Comparison of ENCODE assay signal across 13 cellular contexts in genomic region chr5:149310947-149311675, GRCh38. TPM values are rescaled to one million over a fixed set of nuclear protein-coding genes. Genes with fewer than 3 reads are reported as not detected.
DNase-seq lines count a peak whose midpoint lies in the region; ATAC-seq, FAIRE-seq and TF ChIP-seq lines count a peak whose summit lies in the region.
"Had no signal": no experiment of that assay in that cellular context is flagged by ENCODE, and none has a peak within 500 bp of the region (broad histone marks: within the 10 kb centered on the region; RNA-seq: fewer than 3 reads in every experiment).

No MANE protein-coding gene starts in this region.

- no peak for TF ChIP-seq CTCF in pancreas (IDR thresholded peaks at IDR 0.05)

- H3K4me3 ChIP-seq in SJSA1 (no peak overlapping the region), pancreas (no peak overlapping the region)
- H3K4me3 ChIP-seq: A549 had no signal

- no peaks in the 10 kb centered on the region for H3K27me3 ChIP-seq in SJSA1 (replicated peaks)
- no peaks in the 10 kb centered on the region for H3K27me3 ChIP-seq in pancreas

- DNase-seq in NCI-H2171 treated with DMSO at 0.1 percent for 48 hours (lab: John Stamatoyannopoulos, UW) (peak; percentile 17), NCI-H2171 (lab: John Stamatoyannopoulos, UW) (no peak), SJSA1 (ENCODE audit: low read depth in 1 of 2, low spot score in 2 of 2) (peak; percentile 31 to 76), fibroblast of the conjunctiva (ENCODE audit: low read depth) (peak; percentile 57), retina (peak; percentile 24), pancreas (no peak), NCI-H446 treated with DMSO at 0.1 percent for 48 hours (lab: John Stamatoyannopoulos, UW) (no peak)
- DNase-seq: activated naive CD4-positive, alpha-beta T cell treated with anti-CD3 and anti-CD28 coated beads for 36 hours; NCI-H1694 treated with DMSO at 0.1 percent for 48 hours; stimulated activated CD8-positive, alpha-beta memory T cell treated with anti-CD3 and anti-CD28 coated beads, Interleukin-4, amount 100 ng/mL, for 48 hours had no signal

- intact Hi-C loops in pancreas (cut with DNase I), result loop anchor here in 1 of 3 donors (10.0 kb wide), 1 partner anchor 124 kb away; no protein-coding TSS in a partner anchor

- H3K4me1 ChIP-seq in SJSA1 (replicated peaks) (peaks cover 10% of the 10 kb centered on the region), pancreas (no peaks in the 10 kb centered on the region)
- H3K4me1 ChIP-seq: A549 had no signal

- H3K36me3 ChIP-seq in SJSA1 (peaks cover 48% of the 10 kb centered on the region), pancreas (no peaks in the 10 kb centered on the region)

- ATAC-seq in pancreas, result no peak
- no peak for ATAC-seq in GM21390 (IDR thresholded peaks at IDR 0.05; ENCODE audit: unreplicated experiment)
- ATAC-seq: A549 had no signal

- no peak for FAIRE-seq in pancreas (lab: Jason Lieb, UNC)
- FAIRE-seq: A549, GM12891 had no signal

- WGBS in pancreas, 2 donors, result 79% methylated on average over 10 of the region's 10 CpGs

- no peak overlapping the region for H3K27ac ChIP-seq in SJSA1
- no peak overlapping the region for H3K27ac ChIP-seq in pancreas
- H3K27ac ChIP-seq: A549 had no signal

- H3K9me3 ChIP-seq in SJSA1 (replicated peaks), result no peaks in the 10 kb centered on the region
- no peaks in the 10 kb centered on the region for H3K9me3 ChIP-seq in pancreas
- H3K9me3 ChIP-seq: A549 had no signal

RNA-seq across cellular contexts. Expression of gene GRPEL2, which starts 34.2 kb away (rescaled TPM):
- total RNA-seq in SJSA1 (2014; rRNA removed; shearing (Covaris generic)), result 29.6 and 35.0 TPM in 2 replicates
- total RNA-seq in pancreas, result 1 to 10 TPM; 3.7 to 9.0 (median 5.7) TPM
- 1 to 10 TPM; 2.1 to 4.4 TPM for polyA plus RNA-seq in pancreas

RNA-seq across cellular contexts. Expression of gene AFAP1L1, which starts 39.5 kb away (rescaled TPM):
- total RNA-seq in SJSA1 (2014; rRNA removed; shearing (Covaris generic)), result 26.6 and 33.2 TPM in 2 replicates
- total RNA-seq in pancreas, result 1 to 10 TPM in 3 of 6 donors, under 1 TPM in 3; 0.54 to 2.4 (median 1.00) TPM
- 1 to 10 TPM; 1.5 to 1.7 TPM for polyA plus RNA-seq in pancreas

RNA-seq across cellular contexts. Expression of gene PCYOX1L, which starts 46.7 kb away (rescaled TPM):
- 23.7 and 26.4 TPM in 2 replicates for total RNA-seq in SJSA1 (2014; rRNA removed; shearing (Covaris generic))
- 1 to 10 TPM; 2.1 to 7.2 (median 3.1) TPM for total RNA-seq in pancreas
- polyA plus RNA-seq in pancreas, result 10 to 100 TPM in 1 of 2 donors, 1 to 10 TPM in 1; 5.8 to 11.5 TPM

Comparison
In these comparisons a context has a peak if more than half of its experiments do, and no peak if none do; other contexts are left out.
1. DNase-seq: peak in NCI-H2171 treated with DMSO at 0.1 percent for 48 hours (single experiment), SJSA1 (2 of 2), fibroblast of the conjunctiva (single experiment) and retina (single experiment); none in NCI-H2171 (single experiment), pancreas (0 of 6) and NCI-H446 treated with DMSO at 0.1 percent for 48 hours (single experiment).